16 cellular contexts compared by ENCODE assay signal in genomic region chr3:102036472-102036871, GRCh38.
DNase-seq lines count a peak whose midpoint lies in the region; ATAC-seq and TF ChIP-seq lines count a peak whose summit lies in the region.
"Had no signal": no experiment of that assay in that cellular context is flagged by ENCODE, and none has a peak within 500 bp of the region (broad histone marks: within the 10 kb centered on the region; RNA-seq: fewer than 3 reads in every experiment).

No MANE protein-coding gene starts in this region.

- TF ChIP-seq POLR2A in IMR-90 (IDR thresholded peaks at IDR 0.05; ENCODE audit: low read depth, low read length), result no peak

- WGBS in IMR-90 (ENCODE audit: extremely low coverage in 2 of 2, insufficient read length in 1 of 2), 2 experiments, result no CpG with 5 or more reads among the region's 1 CpG

- POLR2A ChIA-PET in IMR-90 (lab: Charles Lee; ENCODE audit: unreplicated experiment) (no interaction called here), activated B cell treated with CpG ODN at 0.5 μM for 24 hours (lab: Charles Lee) (interaction anchor here (0.8 to 3.3 kb wide), 6 partner anchors 10 to 207 kb away, joined by 3 to 22 read pairs (median 4); partner anchors contain the start of gene NFKBIZ)

- no peaks in the 10 kb centered on the region for H3K27me3 ChIP-seq in IMR-90 (ENCODE audit: control insufficient read depth, insufficient read depth, low read length)

- H3K9me1 ChIP-seq in IMR-90 (ENCODE audit: insufficient read depth, low read length), result no peaks in the 10 kb centered on the region

- H2BK20ac ChIP-seq in IMR-90 (ENCODE audit: low read depth, low read length), result no peak overlapping the region

- CTCF ChIA-PET in IMR-90 (lab: Yijun Ruan, JAX), result no interaction called here
- CTCF ChIA-PET in activated B cell treated with CpG ODN at 0.5 μM for 24 hours (lab: Charles Lee), result interaction anchor here (0.8 to 3.6 kb wide), 4 partner anchors 11 to 225 kb away, joined by 3 to 14 read pairs (median 4); no protein-coding TSS in a partner anchor
- CTCF ChIA-PET in activated naive CD4-positive, alpha-beta T cell treated with anti-CD3 and anti-CD28 coated beads, Interleukin-2, amount 10 ng/mL, durations not matched to agents 7 days and 5 days (lab: Charles Lee), result no interaction called here

- no peak overlapping the region; the same call in 1 of the 2 replicates for H2BK120ac ChIP-seq in IMR-90 (ENCODE audit: low read depth, low read length)

- dilution Hi-C loops in IMR-90 (cut with HindIII; ENCODE audit: low sequenced_read_pairs, unreplicated experiment), result no loop called here

- H3K23ac ChIP-seq in IMR-90 (ENCODE audit: low read depth, low read length), result no peak overlapping the region

- ATAC-seq in IMR-90 (ENCODE audit: low read depth), result no peak
- ATAC-seq in activated B cell treated with CpG ODN at 0.5 μM for 24 hours (ENCODE audit: low read depth), result no peak
- ATAC-seq in stimulated activated memory B cell treated with anti-CD40 and anti-IgM and Interleukin-4, amounts not matched to agents 10 μg/mL and 1 μg/mL and 100 μg/mL, for 72 hours, result no peak
- no peak for ATAC-seq in HG03139 (IDR thresholded peaks at IDR 0.05; ENCODE audit: unreplicated experiment)
- no peak for ATAC-seq in activated T-helper 17 cell treated with anti-CD3 and anti-CD28 coated beads, Interleukin-2, amount 50 U/mL, for 72 hours (replicated peaks)
- ATAC-seq: K562 had no signal

- H3K18ac ChIP-seq in IMR-90 (ENCODE audit: low read depth, low read length), result 0 out of 2 replicates have a peak overlapping the region, but pooled peaks have one; percentile 24

- H4K91ac ChIP-seq in IMR-90 (ENCODE audit: insufficient read depth, low read depth, low read length), result peak overlapping the region; percentile 13; the same call in 1 of the 2 replicates

- H3K56ac ChIP-seq in IMR-90 (ENCODE audit: extremely low read depth, insufficient read depth, low read length), result no peak overlapping the region

- H3K36me3 ChIP-seq in IMR-90 (ENCODE audit: control insufficient read depth, insufficient read depth, low read length), result no peaks in the 10 kb centered on the region
- H3K36me3 ChIP-seq: HAP-1 had no signal

- peaks cover 43% of the 10 kb centered on the region for H3K4me1 Mint-ChIP-seq in activated B cell treated with CpG ODN at 0.5 μM for 24 hours
- peaks cover 35% of the 10 kb centered on the region for H3K4me1 Mint-ChIP-seq in stimulated activated memory B cell treated with anti-CD40 and anti-IgM and Interleukin-4, amounts not matched to agents 10 μg/mL and 1 μg/mL and 100 μg/mL, for 72 hours
- peaks cover 6% of the 10 kb centered on the region for H3K4me1 Mint-ChIP-seq in activated naive CD4-positive, alpha-beta T cell treated with anti-CD3 and anti-CD28 coated beads, Interleukin-2, amount 10 ng/mL, durations not matched to agents 7 days and 5 days
- H3K4me1 Mint-ChIP-seq in activated T-helper 17 cell treated with anti-CD3 and anti-CD28 coated beads, Interleukin-2, amount 50 U/mL, for 72 hours, result no peaks in the 10 kb centered on the region

- no peaks in the 10 kb centered on the region for H3K79me1 ChIP-seq in IMR-90 (ENCODE audit: low read depth in 1 of 2, low read length in 2 of 2)

- peak overlapping the region; percentile 94; the same call in 1 of the 2 replicates for H3K27ac ChIP-seq in IMR-90 (ENCODE audit: insufficient read depth, low read length)
- H3K27ac ChIP-seq: HL-60 had no signal

- no peak overlapping the region for H4K5ac ChIP-seq in IMR-90 (ENCODE audit: low read depth, low read length)

- no TSS peak for BruUV-seq in IMR-90 (replicated peaks; lab: Mats Ljungman, UMichigan)

- peak overlapping the region; percentile 84 for H2BK5ac ChIP-seq in IMR-90 (ENCODE audit: low read depth, low read length, poor library complexity, severe bottlenecking)

- H2AK9ac ChIP-seq in IMR-90 (replicated peaks; ENCODE audit: low read depth, low read length, poor library complexity), result no peak overlapping the region

- in situ Hi-C loops in IMR-90 (cut with MboI; ENCODE audit: low sequenced_read_pairs), result no loop called here

- H3K4me2 ChIP-seq in IMR-90 (ENCODE audit: low read depth, low read length), result no peak overlapping the region

- H3K9me3 Mint-ChIP-seq in activated B cell treated with CpG ODN at 0.5 μM for 24 hours, result peaks cover 3% of the 10 kb centered on the region
- peaks cover 5% of the 10 kb centered on the region for H3K9me3 Mint-ChIP-seq in stimulated activated memory B cell treated with anti-CD40 and anti-IgM and Interleukin-4, amounts not matched to agents 10 μg/mL and 1 μg/mL and 100 μg/mL, for 72 hours
- H3K9me3 Mint-ChIP-seq in activated naive CD4-positive, alpha-beta T cell treated with anti-CD3 and anti-CD28 coated beads, Interleukin-2, amount 10 ng/mL, durations not matched to agents 7 days and 5 days, result peaks cover 19% of the 10 kb centered on the region
- H3K9me3 Mint-ChIP-seq in activated T-helper 17 cell treated with anti-CD3 and anti-CD28 coated beads, Interleukin-2, amount 50 U/mL, for 72 hours, result peaks cover 5% of the 10 kb centered on the region

- no peak for TF ChIP-seq RAD21 in IMR-90 (IDR thresholded peaks at IDR 0.05; ENCODE audit: low read length)

- H3K27ac Mint-ChIP-seq in activated B cell treated with CpG ODN at 0.5 μM for 24 hours, result peak overlapping the region; percentile 91
- H3K27ac Mint-ChIP-seq in stimulated activated memory B cell treated with anti-CD40 and anti-IgM and Interleukin-4, amounts not matched to agents 10 μg/mL and 1 μg/mL and 100 μg/mL, for 72 hours, result peak overlapping the region; percentile 60
- no peak overlapping the region for H3K27ac Mint-ChIP-seq in activated naive CD4-positive, alpha-beta T cell treated with anti-CD3 and anti-CD28 coated beads, Interleukin-2, amount 10 ng/mL, durations not matched to agents 7 days and 5 days
- H3K27ac Mint-ChIP-seq in activated T-helper 17 cell treated with anti-CD3 and anti-CD28 coated beads, Interleukin-2, amount 50 U/mL, for 72 hours, result no peak overlapping the region
- H3K27ac Mint-ChIP-seq: CD4-positive, alpha-beta T cell had no signal

- H2AK5ac ChIP-seq in IMR-90 (ENCODE audit: low read depth, low read length), result no peak overlapping the region

- peaks cover 2% of the 10 kb centered on the region for H3K36me3 Mint-ChIP-seq in activated B cell treated with CpG ODN at 0.5 μM for 24 hours (ENCODE audit: low read depth)
- H3K36me3 Mint-ChIP-seq in stimulated activated memory B cell treated with anti-CD40 and anti-IgM and Interleukin-4, amounts not matched to agents 10 μg/mL and 1 μg/mL and 100 μg/mL, for 72 hours, result peaks cover 11% of the 10 kb centered on the region
- H3K36me3 Mint-ChIP-seq in activated naive CD4-positive, alpha-beta T cell treated with anti-CD3 and anti-CD28 coated beads, Interleukin-2, amount 10 ng/mL, durations not matched to agents 7 days and 5 days, result peaks cover 10% of the 10 kb centered on the region
- H3K36me3 Mint-ChIP-seq in activated T-helper 17 cell treated with anti-CD3 and anti-CD28 coated beads, Interleukin-2, amount 50 U/mL, for 72 hours (ENCODE audit: low read depth), result no peaks in the 10 kb centered on the region

- peak; percentile 9 for DNase-seq in GM12865 (ENCODE audit: low read depth)
- no peak for DNase-seq in IMR-90
- DNase-seq in activated B cell treated with CpG ODN at 0.5 μM for 24 hours, result no peak
- no peak for DNase-seq in activated naive CD4-positive, alpha-beta T cell treated with anti-CD3 and anti-CD28 coated beads, Interleukin-2, amount 10 ng/mL, durations not matched to agents 7 days and 5 days
- DNase-seq in occipital lobe (lab: John Stamatoyannopoulos, UW), result no peak
- DNase-seq: ACHN; C1 segment of cervical spinal cord; CD4-positive, alpha-beta T cell; DMS79; EL had no signal

- no peaks in the 10 kb centered on the region for H3K27me3 Mint-ChIP-seq in activated B cell treated with CpG ODN at 0.5 μM for 24 hours
- H3K27me3 Mint-ChIP-seq in stimulated activated memory B cell treated with anti-CD40 and anti-IgM and Interleukin-4, amounts not matched to agents 10 μg/mL and 1 μg/mL and 100 μg/mL, for 72 hours, result no peaks in the 10 kb centered on the region
- H3K27me3 Mint-ChIP-seq in activated naive CD4-positive, alpha-beta T cell treated with anti-CD3 and anti-CD28 coated beads, Interleukin-2, amount 10 ng/mL, durations not matched to agents 7 days and 5 days, result no peaks in the 10 kb centered on the region
- no peaks in the 10 kb centered on the region for H3K27me3 Mint-ChIP-seq in activated T-helper 17 cell treated with anti-CD3 and anti-CD28 coated beads, Interleukin-2, amount 50 U/mL, for 72 hours
- H3K27me3 Mint-ChIP-seq: CD4-positive, alpha-beta T cell had no signal

- peak overlapping the region; percentile 83; the same call in 2 of the 3 replicates for H2BK15ac ChIP-seq in IMR-90 (ENCODE audit: low read depth, low read length)

- intact Hi-C loops in IMR-90 (cut with micrococcal nuclease) (no loop called here), activated B cell treated with CpG ODN at 0.5 μM for 24 hours (cut with micrococcal nuclease) (loop anchor here (1.0 to 5.0 kb wide), 2 partner anchors 10 to 49 kb away; no protein-coding TSS in a partner anchor)

- no peak overlapping the region for H3K14ac ChIP-seq in IMR-90 (replicated peaks; ENCODE audit: low read depth, low read length)

- no peak overlapping the region for H3K4me3 ChIP-seq in GM12865 (ENCODE audit: low read depth, low read length)
- H3K4me3 ChIP-seq in IMR-90 (ENCODE audit: insufficient read depth, low read depth, low read length), result no peak overlapping the region
- H3K4me3 ChIP-seq: HAP-1, K562 had no signal

- no peak overlapping the region for H2AFZ ChIP-seq in IMR-90 (replicated peaks; ENCODE audit: low read length, poor library complexity)

- no peaks in the 10 kb centered on the region for H4K20me1 ChIP-seq in IMR-90 (ENCODE audit: insufficient read depth, low read length)

- peak overlapping the region; percentile 25 for H3K4me3 Mint-ChIP-seq in activated B cell treated with CpG ODN at 0.5 μM for 24 hours
- no peak overlapping the region for H3K4me3 Mint-ChIP-seq in stimulated activated memory B cell treated with anti-CD40 and anti-IgM and Interleukin-4, amounts not matched to agents 10 μg/mL and 1 μg/mL and 100 μg/mL, for 72 hours
- no peak overlapping the region for H3K4me3 Mint-ChIP-seq in activated naive CD4-positive, alpha-beta T cell treated with anti-CD3 and anti-CD28 coated beads, Interleukin-2, amount 10 ng/mL, durations not matched to agents 7 days and 5 days
- no peak overlapping the region for H3K4me3 Mint-ChIP-seq in activated T-helper 17 cell treated with anti-CD3 and anti-CD28 coated beads, Interleukin-2, amount 50 U/mL, for 72 hours
- H3K4me3 Mint-ChIP-seq: CD4-positive, alpha-beta T cell had no signal

- peaks cover 2% of the 10 kb centered on the region; the same call in 1 of the 2 replicates for H3K4me1 ChIP-seq in IMR-90 (ENCODE audit: control insufficient read depth, insufficient read depth, low read length)
- H3K4me1 ChIP-seq: HAP-1 had no signal

- 0 out of 4 replicates have a peak overlapping the region, but pooled peaks of 1 of the 2 experiments have one; percentile 34 for H4K8ac ChIP-seq in IMR-90 (ENCODE audit: low read depth in 2 of 2, low read length in 2 of 2)

- TF ChIP-seq CTCF in GM12865 (IDR thresholded peaks at IDR 0.05; ENCODE audit: insufficient read depth, low read depth, low read length, missing control alignments) (no peak), IMR-90 (conservative IDR thresholded peaks at IDR 0.05; ENCODE audit: low read depth, low read length) (no peak), activated B cell treated with CpG ODN at 0.5 μM for 24 hours (IDR thresholded peaks at IDR 0.05) (no peak)

- peak overlapping the region; percentile 58; the same call in 1 of the 2 replicates for H3K4ac ChIP-seq in IMR-90 (ENCODE audit: low read depth, low read length)

- H3K9me3 ChIP-seq in IMR-90 (ENCODE audit: control insufficient read depth, insufficient read depth, low read length), result peaks cover 2% of the 10 kb centered on the region; the same call in 1 of the 2 replicates
- H3K9me3 ChIP-seq: HAP-1 had no signal

- H3K9ac ChIP-seq in IMR-90 (ENCODE audit: low read depth, low read length), result no peak overlapping the region

Comparison
In these comparisons a context has a peak if more than half of its experiments do, and no peak if none do; other contexts are left out.
1. H3K27ac Mint-ChIP-seq: peak in activated B cell treated with CpG ODN at 0.5 μM for 24 hours (single experiment) and stimulated activated memory B cell treated with anti-CD40 and anti-IgM and Interleukin-4, amounts not matched to agents 10 μg/mL and 1 μg/mL and 100 μg/mL, for 72 hours (single experiment); none in activated naive CD4-positive, alpha-beta T cell treated with anti-CD3 and anti-CD28 coated beads, Interleukin-2, amount 10 ng/mL, durations not matched to agents 7 days and 5 days (single experiment) and activated T-helper 17 cell treated with anti-CD3 and anti-CD28 coated beads, Interleukin-2, amount 50 U/mL, for 72 hours (single experiment).